Comparison of ENCODE assay signal across 15 cellular contexts in the genomic region with DNA sequence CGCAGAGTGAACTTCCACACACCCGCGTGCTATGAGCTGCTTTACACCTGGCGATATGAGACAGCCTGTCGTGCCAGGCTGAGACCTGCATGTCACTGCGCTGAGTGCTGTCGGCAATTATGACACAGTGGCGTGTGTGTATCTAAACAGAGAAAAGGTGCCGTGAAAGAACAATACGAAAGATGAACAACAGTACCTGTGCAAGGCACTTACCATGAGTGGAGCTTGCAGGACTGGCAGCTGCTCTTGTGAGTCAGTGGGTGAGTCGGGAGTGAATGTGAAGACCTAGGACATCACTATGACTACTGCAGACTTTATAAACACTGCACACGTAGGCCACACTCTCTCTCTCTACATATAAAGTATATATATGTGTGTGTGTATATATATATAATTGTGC.
DNase-seq lines count a peak whose midpoint lies in the region; ATAC-seq and TF ChIP-seq lines count a peak whose summit lies in the region.
"Had no signal": no experiment of that assay in that cellular context is flagged by ENCODE, and none has a peak within 500 bp of the region (broad histone marks: within the 10 kb centered on the region; RNA-seq: fewer than 3 reads in every experiment).

No MANE protein-coding gene starts in this region.

- H2BK12ac ChIP-seq in H9 (ENCODE audit: insufficient read length, low read depth, low read length): no peak overlapping the region

- TF ChIP-seq CTCF in OCI-LY3 (IDR thresholded peaks at IDR 0.05; ENCODE audit: low read depth, low read length) (no peak), brain microvascular endothelial cell (IDR thresholded peaks at IDR 0.05; ENCODE audit: low read depth, low read length, missing control alignments) (no peak), H9 (conservative IDR thresholded peaks at IDR 0.05) (no peak)

- H4K20me1 ChIP-seq in OCI-LY3 (ENCODE audit: insufficient read depth, low read length): no peaks in the 10 kb centered on the region
- no peaks in the 10 kb centered on the region for H4K20me1 ChIP-seq in H9 (ENCODE audit: control insufficient read depth, insufficient read depth, insufficient read length)

- H3K36me3 ChIP-seq in OCI-LY3 (replicated peaks; ENCODE audit: low read depth, low read length) (no peaks in the 10 kb centered on the region), brain microvascular endothelial cell (replicated peaks) (no peaks in the 10 kb centered on the region)

- H3K4me1 ChIP-seq in OCI-LY3 (ENCODE audit: low read length) (peaks cover 99% of the 10 kb centered on the region), H9 (ENCODE audit: insufficient read depth, low read length) (peaks cover 2% of the 10 kb centered on the region; the same call in 1 of the 2 replicates)

- H4K8ac ChIP-seq in H9 (replicated peaks; ENCODE audit: insufficient read length, low read depth, low read length): no peak overlapping the region

- no peaks in the 10 kb centered on the region for H3K9me3 Mint-ChIP-seq in activated T-cell treated with anti-CD3 and anti-CD28 coated beads, Interleukin-2, amount 50 U/mL, for 4 hours
- peaks cover 0 to 2% of the 10 kb centered on the region in 2 experiments; a peak in 2 of 5 replicates for H3K9me3 Mint-ChIP-seq in H9
- H3K9me3 Mint-ChIP-seq: naive B cell had no signal

- peaks cover 25% of the 10 kb centered on the region for H3K79me2 ChIP-seq in OCI-LY3 (ENCODE audit: low read length)
- no peaks in the 10 kb centered on the region for H3K79me2 ChIP-seq in H9 (ENCODE audit: insufficient read depth, low read length)

- H3K36me3 Mint-ChIP-seq in activated T-cell treated with anti-CD3 and anti-CD28 coated beads, Interleukin-2, amount 50 U/mL, for 4 hours (ENCODE audit: insufficient read depth): no peaks in the 10 kb centered on the region
- H3K36me3 Mint-ChIP-seq in H9 (ENCODE audit: insufficient read depth in 1 of 3, low read depth in 3 of 3): no peaks in the 10 kb centered on the region
- H3K36me3 Mint-ChIP-seq: naive B cell had no signal

- peak; percentile 41 to 52 for ATAC-seq in activated T-cell treated with anti-CD3 and anti-CD28 coated beads, Interleukin-2, amount 50 U/mL, for 4 hours
- ATAC-seq: Panc1 had no signal

- no peak overlapping the region for H3K56ac ChIP-seq in H9 (ENCODE audit: insufficient read length, low read depth, low read length)

- WGBS in H9 (ENCODE audit: extremely low coverage, insufficient read length, low lambda C conversion rate): no CpG with 5 or more reads among the region's 12 CpGs

- H3K79me1 ChIP-seq in H9 (ENCODE audit: insufficient read depth, low read depth, low read length, poor library complexity, severe bottlenecking): no peaks in the 10 kb centered on the region

- no peak overlapping the region for H2AK5ac ChIP-seq in H9 (ENCODE audit: insufficient read length, low read length)

- H3K27me3 Mint-ChIP-seq in activated T-cell treated with anti-CD3 and anti-CD28 coated beads, Interleukin-2, amount 50 U/mL, for 4 hours (ENCODE audit: low read depth): no peaks in the 10 kb centered on the region
- H3K27me3 Mint-ChIP-seq in H9 (ENCODE audit: low read depth): peaks cover 6% of the 10 kb centered on the region
- H3K27me3 Mint-ChIP-seq: naive B cell had no signal

- H3K18ac ChIP-seq in H9 (ENCODE audit: insufficient read length, low read depth, low read length): no peak overlapping the region

- peak overlapping the region; percentile 66; the same call in 1 of the 2 replicates for H3K4me3 ChIP-seq in OCI-LY3 (ENCODE audit: low read length)
- H3K4me3 ChIP-seq in brain microvascular endothelial cell (ENCODE audit: low read depth, low read length): no peak overlapping the region

- H4K91ac ChIP-seq in H9 (ENCODE audit: insufficient read length, low read depth, low read length): no peak overlapping the region

- no peak overlapping the region for H4K5ac ChIP-seq in H9 (ENCODE audit: insufficient read length, low read depth, low read length)

- H3K4me1 Mint-ChIP-seq in activated T-cell treated with anti-CD3 and anti-CD28 coated beads, Interleukin-2, amount 50 U/mL, for 4 hours (ENCODE audit: low read depth): peaks cover 63% of the 10 kb centered on the region
- peaks cover 21 to 30% of the 10 kb centered on the region in 2 experiments for H3K4me1 Mint-ChIP-seq in H9

- no peaks in the 10 kb centered on the region for H3K23me2 ChIP-seq in H9 (ENCODE audit: insufficient read length, low read depth, low read length, poor library complexity, severe bottlenecking)

- no peak overlapping the region for H3T11ph ChIP-seq in H9 (ENCODE audit: low read length)

- H2BK15ac ChIP-seq in H9 (ENCODE audit: low read depth, low read length): no peak overlapping the region

- H3K4ac ChIP-seq in H9 (ENCODE audit: low read depth, low read length): no peak overlapping the region

- no peak overlapping the region for H2BK120ac ChIP-seq in H9 (ENCODE audit: low read depth, low read length, poor library complexity, severe bottlenecking)

- H3K23ac ChIP-seq in H9 (ENCODE audit: insufficient read length, low read depth, low read length): no peak overlapping the region

- H3K14ac ChIP-seq in H9 (ENCODE audit: insufficient read depth, low read length): no peak overlapping the region

- no peak for DNase-seq in activated T-cell treated with anti-CD3 and anti-CD28 coated beads, Interleukin-2, amount 50 U/mL, for 4 hours
- no peak for DNase-seq in activated T-cell treated with anti-CD3 and anti-CD28 coated beads, Interleukin-2, amount 50 U/mL, for 1 hour
- DNase-seq in brain microvascular endothelial cell (peak; percentile 24), H9 (no peak), GF-D8 (lab: John Stamatoyannopoulos, UW) (no peak), LoVo (ENCODE audit: low spot score) (no peak)
- DNase-seq in stimulated activated CD4-positive, alpha-beta T cell treated with anti-CD3 and anti-CD28 coated beads, Interleukin-4, amount 100 ng/mL, for 24 hours: peak; percentile 59
- DNase-seq: EL, glutamatergic neuron, MM.1S, naive B cell, NCI-H446, T-helper 9 cell had no signal

- H3K4me2 ChIP-seq in OCI-LY3 (ENCODE audit: low read length): peak overlapping the region; percentile 88
- no peak overlapping the region for H3K4me2 ChIP-seq in H9 (ENCODE audit: insufficient read depth, insufficient read length, low read length)

- H3K4me3 Mint-ChIP-seq in activated T-cell treated with anti-CD3 and anti-CD28 coated beads, Interleukin-2, amount 50 U/mL, for 4 hours: peak overlapping the region; percentile 24
- H3K4me3 Mint-ChIP-seq in H9: no peak overlapping the region
- H3K4me3 Mint-ChIP-seq: naive B cell had no signal

- peak overlapping the region; percentile 98 for H3K9ac ChIP-seq in OCI-LY3 (ENCODE audit: low read length)
- no peak overlapping the region for H3K9ac ChIP-seq in H9 (ENCODE audit: extremely low read depth, insufficient read length, low read length)

- H3K27ac ChIP-seq in OCI-LY3 (ENCODE audit: low read length) (peak overlapping the region; percentile 100), brain microvascular endothelial cell (no peak overlapping the region), H9 (ENCODE audit: insufficient read length, low read depth, low read length) (no peak overlapping the region)

- H3K27me3 ChIP-seq in OCI-LY3 (ENCODE audit: low read depth, low read length) (no peaks in the 10 kb centered on the region), brain microvascular endothelial cell (replicated peaks) (peaks cover 3% of the 10 kb centered on the region), H9 (ENCODE audit: insufficient read depth, low read length) (no peaks in the 10 kb centered on the region; the same call in 1 of the 2 replicates)

- in situ Hi-C loops in brain microvascular endothelial cell (cut with HindIII; ENCODE audit: low pct_ligation_motif_present, low sequenced_read_pairs): no loop called here

- H2AFZ ChIP-seq in OCI-LY3 (ENCODE audit: low read depth, low read length) (no peak overlapping the region), H9 (ENCODE audit: low read length) (no peak overlapping the region)

- H2BK5ac ChIP-seq in H9 (ENCODE audit: insufficient read length, low read length): no peak overlapping the region

- no peak overlapping the region for H3K27ac Mint-ChIP-seq in H9

- H3K9me3 ChIP-seq in OCI-LY3 (ENCODE audit: insufficient read depth, low read length) (no peaks in the 10 kb centered on the region), H9 (ENCODE audit: control insufficient read depth, low read depth, low read length) (no peaks in the 10 kb centered on the region)

- no peak overlapping the region for H2BK20ac ChIP-seq in H9 (ENCODE audit: low read depth, low read length, poor library complexity, severe bottlenecking)

Comparison
In these comparisons a context has a peak if more than half of its experiments do, and no peak if none do; other contexts are left out.
1. DNase-seq: peak in brain microvascular endothelial cell (single experiment) and stimulated activated CD4-positive, alpha-beta T cell treated with anti-CD3 and anti-CD28 coated beads, Interleukin-4, amount 100 ng/mL, for 24 hours (single experiment); none in activated T-cell treated with anti-CD3 and anti-CD28 coated beads, Interleukin-2, amount 50 U/mL, for 4 hours (single experiment), activated T-cell treated with anti-CD3 and anti-CD28 coated beads, Interleukin-2, amount 50 U/mL, for 1 hour (single experiment), H9 (single experiment), GF-D8 (single experiment) and LoVo (single experiment).